19 cellular contexts compared by ENCODE assay signal in genomic region chr10:110944997-110945396, GRCh38. TPM values are rescaled to one million over a fixed set of nuclear protein-coding genes. Genes with fewer than 3 reads are reported as not detected.
A peak's percentile ranks its signal among the peaks of the same experiment; 100 is the strongest.
DNase-seq lines count a peak whose midpoint lies in the region; ATAC-seq, FAIRE-seq and TF ChIP-seq lines count a peak whose summit lies in the region.
"Had no signal": no experiment of that assay in that cellular context is flagged by ENCODE, and none has a peak within 500 bp of the region (broad histone marks: within the 10 kb centered on the region; RNA-seq: fewer than 3 reads in every experiment).

No MANE protein-coding gene starts in this region.

- peaks cover 44% of the 10 kb centered on the region for H3K4me1 Mint-ChIP-seq in WTC11
- peaks cover 5% of the 10 kb centered on the region for H3K4me1 Mint-ChIP-seq in endodermal cell
- peaks cover 44% of the 10 kb centered on the region for H3K4me1 Mint-ChIP-seq in HFFc6 (ENCODE audit: low read depth)

- no peak for DNase-seq in GM12891 (ENCODE audit: insufficient read length, low spot score)
- no peak for DNase-seq in WTC11 (ENCODE audit: low spot score)
- DNase-seq in fibroblast of the conjunctiva (ENCODE audit: low read depth), result peak; percentile 58
- peak; percentile 37 for DNase-seq in renal cortical epithelial cell (ENCODE audit: low read depth)
- no peak for DNase-seq in endodermal cell
- DNase-seq in DMS79 (lab: John Stamatoyannopoulos, UW), result no peak
- DNase-seq in HFFc6, result no peak
- DNase-seq: activated CD4-positive, alpha-beta T cell treated with anti-CD3 and anti-CD28 coated beads, Interleukin-2, amount 50 U/mL, for 4 hours; colonic mucosa; DND-41; NCI-H1092; NCI-H226; small intestine; uterus had no signal

- FAIRE-seq in GM12891 (lab: Jason Lieb, UNC), result peak; percentile 13
- FAIRE-seq: H54, small intestine had no signal

- POLR2A ChIA-PET in WTC11 (lab: Charles Lee), result interaction anchor here (0.5 kb wide), 1 partner anchor 35 kb away, joined by 4 read pairs; no protein-coding TSS in a partner anchor

- CTCF ChIA-PET in WTC11 (lab: Charles Lee), result interaction anchor here (0.7 to 1.2 kb wide), 2 partner anchors 12 to 92 kb away, joined by 3 read pairs; no protein-coding TSS in a partner anchor

- no peak overlapping the region for H3K27ac ChIP-seq in endodermal cell (ENCODE audit: low read depth, low read length)
- H3K27ac ChIP-seq: colonic mucosa, SK-N-MC, uterus had no signal

- 92 to 96% methylated on average over 5 of the region's 5 CpGs for WGBS in endodermal cell (ENCODE audit: insufficient coverage in 1 of 2, insufficient read length in 1 of 2), 2 experiments

- H3K27ac Mint-ChIP-seq in WTC11, result peak overlapping the region; percentile 14; the same call in 1 of the 2 replicates
- H3K27ac Mint-ChIP-seq in endodermal cell, result no peak overlapping the region
- H3K27ac Mint-ChIP-seq in HFFc6, result no peak overlapping the region
- H3K27ac Mint-ChIP-seq: stimulated activated naive CD8-positive, alpha-beta T cell treated with anti-CD3 and anti-CD28 coated beads, Interleukin-15, Interleukin-2, amounts not matched to agents 100 ng/mL and 50 ng/mL, for 24 hours had no signal

- peaks cover 41% of the 10 kb centered on the region for H3K36me3 ChIP-seq in endodermal cell (ENCODE audit: control insufficient read depth, insufficient read depth, low read length)
- H3K36me3 ChIP-seq: colonic mucosa, uterus had no signal

- no peaks in the 10 kb centered on the region for H3K27me3 ChIP-seq in endodermal cell (ENCODE audit: control insufficient read depth, insufficient read depth, low read length, poor library complexity, severe bottlenecking)
- H3K27me3 ChIP-seq: colonic mucosa, uterus had no signal

- H3K4me3 Mint-ChIP-seq in WTC11 (no peak overlapping the region), endodermal cell (no peak overlapping the region), HFFc6 (no peak overlapping the region)
- H3K4me3 Mint-ChIP-seq: CD14-positive monocyte; stimulated activated naive CD8-positive, alpha-beta T cell treated with anti-CD3 and anti-CD28 coated beads, Interleukin-15, Interleukin-2, amounts not matched to agents 100 ng/mL and 50 ng/mL, for 24 hours had no signal

- TF ChIP-seq POLR2A in GM12891 (IDR thresholded peaks at IDR 0.05; ENCODE audit: low read depth, low read length), result no peak

- H3K4me1 ChIP-seq in endodermal cell (ENCODE audit: control insufficient read depth, insufficient read depth, low read length), result no peaks in the 10 kb centered on the region
- H3K4me1 ChIP-seq: colonic mucosa had no signal

- H3K36me3 Mint-ChIP-seq in WTC11 (peaks cover 7% of the 10 kb centered on the region; the same call in 1 of the 2 replicates), endodermal cell (ENCODE audit: low read depth) (peaks cover 27% of the 10 kb centered on the region), HFFc6 (ENCODE audit: low read depth) (peaks cover 71% of the 10 kb centered on the region)

- ATAC-seq in WTC11, result no peak
- no peak for ATAC-seq in GM19455 (IDR thresholded peaks at IDR 0.05; ENCODE audit: unreplicated experiment)

- peaks cover 17% of the 10 kb centered on the region for H3K9me3 ChIP-seq in endodermal cell (ENCODE audit: control insufficient read depth, low read length)
- H3K9me3 ChIP-seq: colonic mucosa, uterus had no signal

- TF ChIP-seq CTCF in WTC11 (IDR thresholded peaks at IDR 0.05) (no peak), endodermal cell (conservative IDR thresholded peaks at IDR 0.05) (no peak), HFFc6 (IDR thresholded peaks at IDR 0.05) (no peak)

- no peak overlapping the region for H3K9ac ChIP-seq in endodermal cell (ENCODE audit: extremely low read depth, low read length, poor library complexity, severe bottlenecking)

- no peak overlapping the region for H3K4me3 ChIP-seq in endodermal cell (ENCODE audit: low read length)
- H3K4me3 ChIP-seq: colonic mucosa, SK-N-MC, uterus had no signal

- H3K27me3 Mint-ChIP-seq in WTC11 (ENCODE audit: low read depth), result no peaks in the 10 kb centered on the region
- no peaks in the 10 kb centered on the region for H3K27me3 Mint-ChIP-seq in endodermal cell (ENCODE audit: insufficient read depth)
- H3K27me3 Mint-ChIP-seq in HFFc6 (ENCODE audit: insufficient read depth), result no peaks in the 10 kb centered on the region; the same call in 1 of the 2 replicates
- H3K27me3 Mint-ChIP-seq: stimulated activated naive CD8-positive, alpha-beta T cell treated with anti-CD3 and anti-CD28 coated beads, Interleukin-15, Interleukin-2, amounts not matched to agents 100 ng/mL and 50 ng/mL, for 24 hours had no signal

- peaks cover 6% of the 10 kb centered on the region; the same call in 1 of the 2 replicates for H3K9me3 Mint-ChIP-seq in WTC11
- no peaks in the 10 kb centered on the region for H3K9me3 Mint-ChIP-seq in endodermal cell
- H3K9me3 Mint-ChIP-seq in HFFc6, result no peaks in the 10 kb centered on the region

TF ChIP-seq in GM12891, 5 proteins besides CTCF, POLR2A, EP300 and RAD21:
- TF ChIP-seq TAF1 (IDR thresholded peaks at IDR 0.05; ENCODE audit: low read depth, low read length) (no peak), POLR2AphosphoS5 (IDR thresholded peaks at IDR 0.05; ENCODE audit: low read depth, low read length) (no peak), SPI1 (IDR thresholded peaks at IDR 0.05; ENCODE audit: low read depth, low read length) (no peak), POU2F2 (IDR thresholded peaks at IDR 0.05; ENCODE audit: low read depth, low read length) (no peak), PAX5 (IDR thresholded peaks at IDR 0.05; ENCODE audit: insufficient read depth, low read length, severe bottlenecking) (no peak)

TF ChIP-seq in WTC11, 78 proteins besides CTCF, POLR2A, EP300 and RAD21:
- TF ChIP-seq, protein P1, sequence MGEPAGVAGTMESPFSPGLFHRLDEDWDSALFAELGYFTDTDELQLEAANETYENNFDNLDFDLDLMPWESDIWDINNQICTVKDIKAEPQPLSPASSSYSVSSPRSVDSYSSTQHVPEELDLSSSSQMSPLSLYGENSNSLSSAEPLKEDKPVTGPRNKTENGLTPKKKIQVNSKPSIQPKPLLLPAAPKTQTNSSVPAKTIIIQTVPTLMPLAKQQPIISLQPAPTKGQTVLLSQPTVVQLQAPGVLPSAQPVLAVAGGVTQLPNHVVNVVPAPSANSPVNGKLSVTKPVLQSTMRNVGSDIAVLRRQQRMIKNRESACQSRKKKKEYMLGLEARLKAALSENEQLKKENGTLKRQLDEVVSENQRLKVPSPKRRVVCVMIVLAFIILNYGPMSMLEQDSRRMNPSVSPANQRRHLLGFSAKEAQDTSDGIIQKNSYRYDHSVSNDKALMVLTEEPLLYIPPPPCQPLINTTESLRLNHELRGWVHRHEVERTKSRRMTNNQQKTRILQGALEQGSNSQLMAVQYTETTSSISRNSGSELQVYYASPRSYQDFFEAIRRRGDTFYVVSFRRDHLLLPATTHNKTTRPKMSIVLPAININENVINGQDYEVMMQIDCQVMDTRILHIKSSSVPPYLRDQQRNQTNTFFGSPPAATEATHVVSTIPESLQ (CRISPR knock-in tag; IDR thresholded peaks at IDR 0.05), result no peak

RNA-seq across cellular contexts. Expression of gene SHOC2, which starts 25.6 kb away (rescaled TPM):
- 24.4 TPM for polyA plus RNA-seq in GM12891 (2012; ENCODE audit: low read depth, missing spikeins)
- total RNA-seq in WTC11 (2021) (21.6 to 24.7 TPM (median 23.6 TPM) in 3 replicates), renal cortical epithelial cell (63.4 and 79.0 TPM in 2 replicates), endodermal cell (10 to 100 TPM; 38.4 to 49.6 TPM)
- polyA plus RNA-seq in endodermal cell (2013, experiment 1 of 2), result 29.0 TPM
- polyA plus RNA-seq in endodermal cell (2013, experiment 2 of 2), result 30.3 TPM
- 10 to 100 TPM; 48.9 to 61.1 (median 56.6) TPM for total RNA-seq in HFFc6 (2021; fragmentation: NEBNext Ultra II Directional; extraction: Animal tissue kit (Norgen Biotek cat#: 25700))

RNA-seq across cellular contexts. Expression of gene BBIP1, which starts 26.0 kb away (rescaled TPM):
- 19.9 TPM for polyA plus RNA-seq in GM12891 (2012; ENCODE audit: low read depth, missing spikeins)
- total RNA-seq in WTC11 (2021) (19.0 to 26.7 TPM (median 23.3 TPM) in 3 replicates), renal cortical epithelial cell (19.1 and 37.1 TPM in 2 replicates), endodermal cell (10 to 100 TPM; 27.6 to 32.8 TPM)
- 40.6 TPM for polyA plus RNA-seq in endodermal cell (2013, experiment 1 of 2)
- polyA plus RNA-seq in endodermal cell (2013, experiment 2 of 2), result 45.4 TPM
- total RNA-seq in HFFc6 (2021; fragmentation: NEBNext Ultra II Directional; extraction: Animal tissue kit (Norgen Biotek cat#: 25700)), result 10 to 100 TPM; 28.5 to 36.1 (median 31.2) TPM

Comparison
In these comparisons a context has a peak if more than half of its experiments do, and no peak if none do; other contexts are left out.
1. DNase-seq: peak in fibroblast of the conjunctiva (single experiment) and renal cortical epithelial cell (single experiment); none in GM12891 (single experiment), WTC11 (single experiment), endodermal cell (single experiment), DMS79 (single experiment) and HFFc6 (single experiment).